10 cellular contexts compared by ENCODE assay signal in genomic region chr20:38123021-38123587, GRCh38. TPM values are rescaled to one million over a fixed set of nuclear protein-coding genes. Genes with fewer than 3 reads are reported as not detected.
DNase-seq lines count a peak whose midpoint lies in the region; ATAC-seq, FAIRE-seq and TF ChIP-seq lines count a peak whose summit lies in the region.
"Had no signal": no experiment of that assay in that cellular context is flagged by ENCODE, and none has a peak within 500 bp of the region (broad histone marks: within the 10 kb centered on the region; RNA-seq: fewer than 3 reads in every experiment).

No MANE protein-coding gene starts in this region.

- H3K4me3 ChIP-seq in heart right ventricle, result no peak overlapping the region
- H3K4me3 ChIP-seq in GM12878, result no peak overlapping the region
- H3K4me3 ChIP-seq in lower leg skin (ENCODE audit: low read depth, poor library complexity, severe bottlenecking), result no peak overlapping the region
- H3K4me3 ChIP-seq in tibial nerve, result no peak overlapping the region
- H3K4me3 ChIP-seq: skin epidermis had no signal

- POLR2A ChIA-PET in GM12878 (lab: Charles Lee), result no interaction called here

- H2AFZ ChIP-seq in GM12878 (ENCODE audit: control insufficient read depth, low read depth, low read length), result peak overlapping the region; percentile 77

- H3K9me3 ChIP-seq in heart right ventricle, result no peaks in the 10 kb centered on the region
- no peaks in the 10 kb centered on the region for H3K9me3 ChIP-seq in GM12878 (replicated peaks; ENCODE audit: control insufficient read depth, insufficient read depth, low read length)
- H3K9me3 ChIP-seq in tibial nerve, result no peaks in the 10 kb centered on the region

- no peak for ATAC-seq in heart right ventricle
- ATAC-seq in GM12878, result no peak; the same call in 2 of the 3 replicates
- ATAC-seq in GM18517 (IDR thresholded peaks at IDR 0.05; ENCODE audit: unreplicated experiment), result no peak

- TF ChIP-seq POLR2A in GM12878 (IDR thresholded peaks at IDR 0.05; ENCODE audit: low read depth, low read length) (no peak), lower leg skin (IDR thresholded peaks at IDR 0.05) (no peak), tibial nerve (IDR thresholded peaks at IDR 0.05) (no peak)

- H3K4me1 ChIP-seq in heart right ventricle, result peaks cover 19 to 44% (median 41%) of the 10 kb centered on the region in 9 donors
- H3K4me1 ChIP-seq in GM12878 (ENCODE audit: control insufficient read depth, insufficient read depth, low read length), result peaks cover 9% of the 10 kb centered on the region
- peaks cover 0 to 35% (median 8%) of the 10 kb centered on the region in 4 donors for H3K4me1 ChIP-seq in tibial nerve

- H3K4me2 ChIP-seq in GM12878 (ENCODE audit: control insufficient read depth, insufficient read depth), result peak overlapping the region; percentile 25; the same call in 1 of the 2 replicates

- no peaks in the 10 kb centered on the region for H4K20me1 ChIP-seq in GM12878 (ENCODE audit: control insufficient read depth, insufficient read depth)

- SMC1A ChIA-PET in GM12878 (lab: Charles Lee; ENCODE audit: uncharacterized antibody, unreplicated experiment), result interaction anchor here (0.7 to 1.4 kb wide), 7 partner anchors 8 to 65 kb away, joined by 3 to 6 read pairs (median 3); no protein-coding TSS in a partner anchor

- FAIRE-seq in GM12878 (lab: Jason Lieb, UNC), result no peak

- RAD21 ChIA-PET in GM12878 (lab: Charles Lee; ENCODE audit: unreplicated experiment), result interaction anchor here (0.9 to 1.4 kb wide), 4 partner anchors 9 to 50 kb away, joined by 3 to 9 read pairs (median 4); no protein-coding TSS in a partner anchor

- DNase-seq in heart right ventricle, result peak in 1 of 2 donors; percentile 7
- DNase-seq in cardiac septum (ENCODE audit: low spot score), result no peak
- DNase-seq in GM12878 (ENCODE audit: low read depth, low spot score), result no peak
- peak; percentile 8 to 67 for DNase-seq in lower leg skin (ENCODE audit: low spot score in 2 of 2)
- DNase-seq in ureter (ENCODE audit: low spot score), result peak; percentile 45
- DNase-seq in tibial nerve (ENCODE audit: low spot score in 2 of 2), result no peak
- DNase-seq in stimulated activated CD4-positive, alpha-beta T cell treated with anti-CD3 and anti-CD28 coated beads, Interleukin-4, amount 100 ng/mL, for 24 hours, result no peak
- DNase-seq: NCI-H1092 treated with DMSO at 0.1 percent for 48 hours had no signal

- H3K79me2 ChIP-seq in GM12878 (ENCODE audit: control insufficient read depth, insufficient read depth, low read length), result no peaks in the 10 kb centered on the region

- H3K9ac ChIP-seq in GM12878 (ENCODE audit: control insufficient read depth, insufficient read depth, low read length), result peak overlapping the region; percentile 22; the same call in 1 of the 2 replicates

- in situ Hi-C loops in GM12878 (cut with MboI), result no loop called here

- H3K27ac ChIP-seq in heart right ventricle (peak overlapping the region in 7 of 10 donors; percentile 23 to 72 (median 58)), GM12878 (ENCODE audit: control insufficient read depth, insufficient read depth) (no peak overlapping the region; the same call in 1 of the 2 replicates), tibial nerve (peak overlapping the region in 1 of 4 donors; percentile 4)
- H3K27ac ChIP-seq: skin epidermis had no signal

- WGBS in heart right ventricle, 2 donors, result 44 to 54% methylated on average over 4 of the region's 4 CpGs
- 31% methylated on average over 4 of the region's 4 CpGs for WGBS in GM12878 (ENCODE audit: insufficient coverage, insufficient replicate concordance, low lambda C conversion rate, missing lambda C conversion rate)
- 54 to 57% methylated on average over 4 of the region's 4 CpGs for WGBS in lower leg skin, 2 donors
- WGBS in tibial nerve, 2 donors, result 40 to 43% methylated on average over 4 of the region's 4 CpGs

- CTCF ChIA-PET in GM12878 (lab: Yijun Ruan, JAX), result interaction anchor here (0.7 to 2.2 kb wide), 5 partner anchors 8 to 101 kb away, joined by 3 to 9 read pairs (median 3); partner anchors contain the start of gene TGM2

- peaks cover 0 to under 1% (median 0%) of the 10 kb centered on the region in 9 donors for H3K36me3 ChIP-seq in heart right ventricle
- H3K36me3 ChIP-seq in GM12878 (ENCODE audit: control insufficient read depth in 2 of 2, insufficient read depth in 2 of 2, low read length in 1 of 2), result no peaks in the 10 kb centered on the region
- no peaks in the 10 kb centered on the region for H3K36me3 ChIP-seq in tibial nerve

- BruUV-seq in GM12878 (replicated peaks; lab: Mats Ljungman, UMichigan), result no TSS peak

- TF ChIP-seq EP300 in GM12878 (IDR thresholded peaks at IDR 0.05; ENCODE audit: borderline replicate concordance in 1 of 2, control insufficient read depth in 1 of 2, low read depth in 2 of 2, low read length in 2 of 2), result no peak
- TF ChIP-seq EP300 in tibial nerve (IDR thresholded peaks at IDR 0.05), result no peak

- no peak for TF ChIP-seq CTCF in heart right ventricle (IDR thresholded peaks at IDR 0.05)
- no peak for TF ChIP-seq CTCF in GM12878 (IDR thresholded peaks at IDR 0.05 in 2 of 3, conservative IDR thresholded peaks at IDR 0.05 in 1 of 3; ENCODE audit: control insufficient read depth in 2 of 3, extremely low read depth in 1 of 3, insufficient read depth in 1 of 3, low read depth in 3 of 3, low read length in 3 of 3)
- TF ChIP-seq CTCF in lower leg skin (IDR thresholded peaks at IDR 0.05), result no peak
- TF ChIP-seq CTCF in tibial nerve (IDR thresholded peaks at IDR 0.05), result no peak

- no peaks in the 10 kb centered on the region for H3K27me3 ChIP-seq in heart right ventricle
- no peaks in the 10 kb centered on the region for H3K27me3 ChIP-seq in GM12878 (replicated peaks in 1 of 2; ENCODE audit: control insufficient read depth in 2 of 2, insufficient read depth in 2 of 2, low read length in 1 of 2)
- no peaks in the 10 kb centered on the region for H3K27me3 ChIP-seq in tibial nerve

- intact Hi-C loops in heart right ventricle (cut with DNase I), result no loop called here
- intact Hi-C loops in cardiac septum (cut with DNase I), result no loop called here
- intact Hi-C loops in GM12878 (cut with micrococcal nuclease; ENCODE audit: unreplicated experiment), result no loop called here
- intact Hi-C loops in lower leg skin (cut with DNase I; ENCODE audit: low total_unique reads), result no loop called here

- no peak for TF ChIP-seq RAD21 in GM12878 (IDR thresholded peaks at IDR 0.05; ENCODE audit: insufficient read depth, low read depth, low read length)

TF ChIP-seq in GM12878, 131 proteins besides CTCF, POLR2A, EP300 and RAD21 (continues in another document):
- TF ChIP-seq SRF (IDR thresholded peaks at IDR 0.05; ENCODE audit: low read depth in 2 of 2, low read length in 2 of 2), result no peak
- no peak for TF ChIP-seq FOS (IDR thresholded peaks at IDR 0.05; ENCODE audit: borderline replicate concordance, extremely low read depth, insufficient read length)
- no peak for TF ChIP-seq PML (IDR thresholded peaks at IDR 0.05; ENCODE audit: low read length)
- TF ChIP-seq BHLHE40 (IDR thresholded peaks at IDR 0.05; ENCODE audit: borderline replicate concordance in 1 of 2, low read depth in 2 of 2, low read length in 1 of 2), result no peak
- TF ChIP-seq IRF3 (IDR thresholded peaks at IDR 0.05), result no peak
- no peak for TF ChIP-seq NR2C1 (IDR thresholded peaks at IDR 0.05)
- TF ChIP-seq ATF3 (IDR thresholded peaks at IDR 0.05; ENCODE audit: borderline replicate concordance, extremely low read depth, low read depth, low read length), result no peak
- TF ChIP-seq ZNF217 (IDR thresholded peaks at IDR 0.05), result no peak
- no peak for TF ChIP-seq POLR2AphosphoS2 (IDR thresholded peaks at IDR 0.05; ENCODE audit: low read depth, low read length)
- TF ChIP-seq SUZ12 (IDR thresholded peaks at IDR 0.05; ENCODE audit: unreplicated experiment), result no peak
- no peak for TF ChIP-seq SREBF1 (IDR thresholded peaks at IDR 0.05; ENCODE audit: low read length)
- no peak for TF ChIP-seq ZNF207 (IDR thresholded peaks at IDR 0.05; ENCODE audit: borderline replicate concordance)
- no peak for TF ChIP-seq NFIC (IDR thresholded peaks at IDR 0.05; ENCODE audit: low read depth, low read length)

RNA-seq across cellular contexts. Expression of gene TGM2, which starts 42.0 kb away (rescaled TPM):
- total RNA-seq in heart right ventricle (100 to 1,000 TPM; 279 to 993 (median 472) TPM), cardiac septum (792 TPM), GM12878 (2014; rRNA removed) (0.85 and 0.87 TPM in 2 replicates), GM12878 (2014; rRNA removed; fragmentation: Illumina TruSeq; extraction: Trizol) (0.45 and 0.51 TPM in 2 replicates), GM12878 (2021) (1.2 and 1.8 TPM in 2 replicates), lower leg skin (1 to 10 TPM; 3.7 to 6.2 (median 4.6) TPM), ureter (143 TPM), tibial nerve (10 to 100 TPM; 17.0 to 87.6 (median 55.8) TPM)
- polyA plus RNA-seq in heart right ventricle (100 to 1,000 TPM; 146 to 475 TPM), GM12878 (2011; rRNA removed) (0.85 and 1.9 TPM in 2 replicates), GM12878 (2014; fragmentation: Illumina TruSeq; extraction: Trizol) (0.30 and 0.54 TPM in 2 replicates), GM12878 (2014; fragmentation: Nextera tagmentation; extraction: Ambion mirVana) (under 1 TPM; 0.11 to 0.16 TPM), GM12878 (2014; rRNA removed) (0.68 and 1.1 TPM in 2 replicates), GM12878 (2016; fragmentation: Nextera tagmentation; extraction: Ambion mirVana) (under 1 TPM; 0.25 to 0.47 TPM)
- total RNA-seq in GM12878 (2013; cell fraction: nucleolus; rRNA removed), result 24.2 and 29.7 TPM in 2 replicates
- 0.67 TPM for polyA plus RNA-seq in GM12878 (2011; ENCODE audit: low read depth)
- polyA plus RNA-seq in GM12878 (2011; cell fraction: cytosol; rRNA removed), result 1.6 and 1.8 TPM in 2 replicates
- 2.0 and 2.1 TPM in 2 replicates for polyA plus RNA-seq in GM12878 (2011; cell fraction: nucleus; rRNA removed)
- polyA plus RNA-seq in GM12878 (2012), result 1.5 and 2.4 TPM in 2 replicates
- 1.4 and 2.0 TPM in 2 replicates for polyA minus RNA-seq in GM12878 (2011; rRNA and poly(A)+ RNA removed)
- polyA minus RNA-seq in GM12878 (2011; cell fraction: cytosol; rRNA and poly(A)+ RNA removed), result 1.2 and 1.4 TPM in 2 replicates
- 0.73 and 0.96 TPM in 2 replicates for polyA minus RNA-seq in GM12878 (2011; cell fraction: nucleus; rRNA and poly(A)+ RNA removed)

Comparison
In these comparisons a context has a peak if more than half of its experiments do, and no peak if none do; other contexts are left out.
1. DNase-seq: peak in lower leg skin (2 of 2) and ureter (single experiment); none in cardiac septum (single experiment), GM12878 (single experiment), tibial nerve (0 of 2) and stimulated activated CD4-positive, alpha-beta T cell treated with anti-CD3 and anti-CD28 coated beads, Interleukin-4, amount 100 ng/mL, for 24 hours (single experiment).